In the genomic region with DNA sequence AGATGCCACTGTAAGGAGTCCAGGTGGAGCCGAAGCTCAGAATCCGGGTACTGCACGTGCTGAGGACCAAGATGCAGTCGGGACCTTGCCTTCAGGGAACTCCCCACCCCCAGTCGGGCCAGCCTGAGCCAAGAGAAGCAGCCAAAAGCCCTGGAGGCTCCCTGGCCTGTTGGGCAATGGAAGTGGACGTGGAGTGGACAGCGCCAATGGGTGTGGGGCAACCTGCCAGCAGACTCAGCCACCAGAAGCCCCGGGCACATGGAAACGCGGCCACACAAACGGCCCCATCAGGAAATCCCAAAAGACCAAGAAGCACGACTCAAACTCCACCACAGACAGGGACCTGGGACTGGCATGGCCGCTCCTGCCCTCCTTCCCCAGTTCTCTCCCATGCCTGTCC, we compare ENCODE assay signal across 8 cellular contexts.
"Had no signal": no experiment of that assay in that cellular context is flagged by ENCODE, and none has a peak within 500 bp of the region (broad histone marks: within the 10 kb centered on the region; RNA-seq: fewer than 3 reads in every experiment).

No MANE protein-coding gene starts in this region.

- H3K9ac ChIP-seq: KMS-11 had no signal

- H3K27ac Mint-ChIP-seq: GM23338, H9 had no signal

- H2AFZ ChIP-seq: GM23338 had no signal

- H3K4me3 Mint-ChIP-seq: GM23338, H9 had no signal

- H3K4me2 ChIP-seq: GM23338, KMS-11 had no signal

- H3K27ac ChIP-seq: HL-60, KMS-11 had no signal

- DNase-seq: H9, HCEC 1CT, Karpas-422, KBM-7 had no signal

- H3K9me3 Mint-ChIP-seq: GM23338, H9 had no signal

- ATAC-seq: GM23338, HepG2 had no signal

- H3K4me3 ChIP-seq: GM23338 had no signal
